ENCODE assay signal across 24 cellular contexts in the genomic region with DNA sequence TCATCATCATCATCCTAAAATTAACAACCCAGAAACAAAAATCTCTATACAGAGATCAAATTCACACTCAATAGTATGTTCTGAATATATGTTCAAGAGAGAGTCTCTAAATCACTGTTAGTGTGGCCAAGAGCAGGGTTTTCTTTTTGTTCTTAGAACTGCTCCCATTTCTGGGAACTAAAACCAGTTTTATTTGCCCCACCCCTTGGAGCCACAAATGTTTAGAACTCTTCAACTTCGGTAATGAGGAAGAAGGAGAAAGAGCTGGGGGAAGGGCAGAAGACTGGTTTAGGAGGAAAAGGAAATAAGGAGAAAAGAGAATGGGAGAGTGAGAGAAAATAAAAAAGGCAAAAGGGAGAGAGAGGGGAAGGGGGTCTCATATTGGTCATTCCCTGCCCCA. TPM values are rescaled to one million over a fixed set of nuclear protein-coding genes. Genes with fewer than 3 reads are reported as not detected.
A peak's percentile ranks its signal among the peaks of the same experiment; 100 is the strongest.
DNase-seq lines count a peak whose midpoint lies in the region; ATAC-seq and TF ChIP-seq lines count a peak whose summit lies in the region.
"Had no signal": no experiment of that assay in that cellular context is flagged by ENCODE, and none has a peak within 500 bp of the region (broad histone marks: within the 10 kb centered on the region; RNA-seq: fewer than 3 reads in every experiment).

No MANE protein-coding gene starts in this region.

- DNase-seq in OCI-M1 (lab: John Stamatoyannopoulos, UW) = peak; percentile 89
- DNase-seq in medulla oblongata (ENCODE audit: extremely low spot score) = peak; percentile 10
- DNase-seq in caudate nucleus (lab: John Stamatoyannopoulos, UW) = no peak
- DNase-seq in NCI-H146 (lab: John Stamatoyannopoulos, UW) = no peak
- DNase-seq in naive thymus-derived CD8-positive, alpha-beta T cell = no peak
- DNase-seq: activated CD4-positive, alpha-beta T cell treated with anti-CD3 and anti-CD28 coated beads, Interleukin-2, amount 10 ng/mL, durations not matched to agents 7 days and 5 days; CD8-positive, alpha-beta T cell; DMS153; effector memory CD8-positive, alpha-beta T cell; gastrocnemius medialis; GM23248; hippocampal formation; NCI-H1436 treated with DMSO at 0.1 percent for 48 hours; NCI-H2171; NCI-H524 treated with DMSO at 0.1 percent for 48 hours; SW 1271; testis had no signal

- H3K4me2 ChIP-seq in BLaER1 = peak overlapping the region; percentile 50
- peak overlapping the region; percentile 51 for H3K4me2 ChIP-seq in DOHH2 (ENCODE audit: low read length)

- H3K4me3 ChIP-seq in BLaER1 = no peak overlapping the region
- no peak overlapping the region for H3K4me3 ChIP-seq in DOHH2 (ENCODE audit: low read length)
- H3K4me3 ChIP-seq: esophagus muscularis mucosa, gastrocnemius medialis, GM23248, prostate gland, testis had no signal

- no peak overlapping the region for H3K4me3 Mint-ChIP-seq in naive thymus-derived CD8-positive, alpha-beta T cell
- H3K4me3 Mint-ChIP-seq: activated CD4-positive, alpha-beta T cell treated with anti-CD3 and anti-CD28 coated beads, Interleukin-2, amount 10 ng/mL, durations not matched to agents 7 days and 5 days; activated T-helper 17 cell treated with anti-CD3 and anti-CD28 coated beads, Interleukin-2, amount 50 U/mL, for 72 hours; CD8-positive, alpha-beta T cell; effector memory CD8-positive, alpha-beta T cell had no signal

- peaks cover 14% of the 10 kb centered on the region for H3F3A ChIP-seq in DOHH2 (ENCODE audit: control insufficient read depth, insufficient read depth)

- H3K27ac ChIP-seq in BLaER1 = 0 out of 2 replicates have a peak overlapping the region, but pooled peaks have one; percentile 40
- no peak overlapping the region for H3K27ac ChIP-seq in DOHH2 (ENCODE audit: low read depth, low read length)
- no peak overlapping the region for H3K27ac ChIP-seq in caudate nucleus (ENCODE audit: low read depth, low read length)
- H3K27ac ChIP-seq: esophagus muscularis mucosa, gastrocnemius medialis, GM23248, prostate gland, testis had no signal

- H3K27ac Mint-ChIP-seq in naive thymus-derived CD8-positive, alpha-beta T cell = peak overlapping the region in 2 of 10 donors; percentile 0 to 20
- H3K27ac Mint-ChIP-seq: activated CD4-positive, alpha-beta T cell treated with anti-CD3 and anti-CD28 coated beads, Interleukin-2, amount 10 ng/mL, durations not matched to agents 7 days and 5 days; activated T-helper 17 cell treated with anti-CD3 and anti-CD28 coated beads, Interleukin-2, amount 50 U/mL, for 72 hours; CD8-positive, alpha-beta T cell; effector memory CD8-positive, alpha-beta T cell had no signal

- POLR2A ChIA-PET in naive thymus-derived CD8-positive, alpha-beta T cell (lab: Charles Lee) = no interaction called here

- TF ChIP-seq CTCF in DOHH2 (IDR thresholded peaks at IDR 0.05; ENCODE audit: low read depth, low read length, poor library complexity, severe bottlenecking) = no peak

- no peaks in the 10 kb centered on the region for H3K9me3 Mint-ChIP-seq in naive thymus-derived CD8-positive, alpha-beta T cell
- H3K9me3 Mint-ChIP-seq: activated CD4-positive, alpha-beta T cell treated with anti-CD3 and anti-CD28 coated beads, Interleukin-2, amount 10 ng/mL, durations not matched to agents 7 days and 5 days; activated T-helper 17 cell treated with anti-CD3 and anti-CD28 coated beads, Interleukin-2, amount 50 U/mL, for 72 hours; CD8-positive, alpha-beta T cell; effector memory CD8-positive, alpha-beta T cell had no signal

- no peaks in the 10 kb centered on the region for H3K27me3 ChIP-seq in BLaER1
- H3K27me3 ChIP-seq in DOHH2 (ENCODE audit: control insufficient read depth, low read length) = no peaks in the 10 kb centered on the region
- H3K27me3 ChIP-seq: esophagus muscularis mucosa, testis had no signal

- 0 out of 2 replicates have a peak, but pooled peaks cover 4% of the 10 kb centered on the region for H3K9me3 ChIP-seq in BLaER1
- no peaks in the 10 kb centered on the region for H3K9me3 ChIP-seq in DOHH2 (ENCODE audit: control insufficient read depth, insufficient read depth, low read length)
- H3K9me3 ChIP-seq: esophagus muscularis mucosa, gastrocnemius medialis, prostate gland, testis had no signal

- H3K9me2 ChIP-seq in DOHH2 (replicated peaks; ENCODE audit: control insufficient read depth, low read length) = no peaks in the 10 kb centered on the region

- peaks cover 68% of the 10 kb centered on the region for H3K4me1 ChIP-seq in BLaER1
- H3K4me1 ChIP-seq in DOHH2 (ENCODE audit: control insufficient read depth, low read length) = peaks cover 62% of the 10 kb centered on the region
- H3K4me1 ChIP-seq: esophagus muscularis mucosa, gastrocnemius medialis, prostate gland, testis had no signal

- peaks cover 0 to 32% (median 0%) of the 10 kb centered on the region in 4 donors for H3K4me1 Mint-ChIP-seq in naive thymus-derived CD8-positive, alpha-beta T cell

- H3K36me3 ChIP-seq in BLaER1 = no peaks in the 10 kb centered on the region
- H3K36me3 ChIP-seq in DOHH2 (ENCODE audit: control insufficient read depth, low read length) = peaks cover 46% of the 10 kb centered on the region
- H3K36me3 ChIP-seq: esophagus muscularis mucosa, gastrocnemius medialis, prostate gland had no signal

- no peaks in the 10 kb centered on the region for H3K79me2 ChIP-seq in DOHH2 (ENCODE audit: control insufficient read depth, low read length)

- no peaks in the 10 kb centered on the region for H3K27me3 Mint-ChIP-seq in naive thymus-derived CD8-positive, alpha-beta T cell
- H3K27me3 Mint-ChIP-seq: activated CD4-positive, alpha-beta T cell treated with anti-CD3 and anti-CD28 coated beads, Interleukin-2, amount 10 ng/mL, durations not matched to agents 7 days and 5 days; activated T-helper 17 cell treated with anti-CD3 and anti-CD28 coated beads, Interleukin-2, amount 50 U/mL, for 72 hours had no signal

- no peak for ATAC-seq in activated CD4-positive, CD25-positive, alpha-beta regulatory T cell treated with anti-CD3 and anti-CD28 coated beads, Interleukin-2, amount 50 U/mL, for 24 hours
- no peak for ATAC-seq in naive thymus-derived CD8-positive, alpha-beta T cell
- ATAC-seq: activated T-helper 17 cell treated with anti-CD3 and anti-CD28 coated beads, Interleukin-2, amount 50 U/mL, for 72 hours; CD8-positive, alpha-beta T cell; effector memory CD8-positive, alpha-beta T cell; gastrocnemius medialis had no signal

- H3K9ac ChIP-seq in BLaER1 = no peak overlapping the region
- H3K9ac ChIP-seq: GM23248 had no signal

- H4K20me1 ChIP-seq in BLaER1 (no peaks in the 10 kb centered on the region), DOHH2 (ENCODE audit: control insufficient read depth, insufficient read depth, low read depth, low read length) (no peaks in the 10 kb centered on the region)

- peaks cover 0 to 2% (median 0%) of the 10 kb centered on the region in 3 donors for H3K36me3 Mint-ChIP-seq in naive thymus-derived CD8-positive, alpha-beta T cell
- H3K36me3 Mint-ChIP-seq: CD8-positive, alpha-beta T cell had no signal

RNA-seq across cellular contexts. Expression of a gene that starts 32.3 kb away (rescaled TPM):
- total RNA-seq in naive thymus-derived CD8-positive, alpha-beta T cell = 1 to 10 TPM; 4.5 to 5.6 TPM
- under 1 TPM; 0.13 to 0.51 (median 0.47) TPM for polyA plus RNA-seq in naive thymus-derived CD8-positive, alpha-beta T cell
- total RNA-seq: activated CD4-positive, alpha-beta T cell treated with anti-CD3 and anti-CD28 coated beads, Interleukin-2, amount 10 ng/mL, durations not matched to agents 7 days and 5 days; chondrocyte; GM23248 had no signal
- polyA plus RNA-seq: GM23248 had no signal

RNA-seq across cellular contexts. Expression of a gene that starts 35.3 kb away (rescaled TPM):
- total RNA-seq in naive thymus-derived CD8-positive, alpha-beta T cell = 10 to 100 TPM; 40.0 to 42.2 TPM
- polyA plus RNA-seq in naive thymus-derived CD8-positive, alpha-beta T cell = 10 to 100 TPM; 26.8 to 39.6 (median 33.8) TPM

Comparison
In these comparisons a context has a peak if more than half of its experiments do, and no peak if none do; other contexts are left out.
1. DNase-seq: peak in OCI-M1 (single experiment) and medulla oblongata (single experiment); none in caudate nucleus (0 of 61), NCI-H146 (single experiment) and naive thymus-derived CD8-positive, alpha-beta T cell (0 of 10).